30 cellular contexts compared by ENCODE assay signal in genomic region chr1:200755456-200755855, GRCh38.
"Had no signal": no experiment of that assay in that cellular context is flagged by ENCODE, and none has a peak within 500 bp of the region (broad histone marks: within the 10 kb centered on the region; RNA-seq: fewer than 3 reads in every experiment).

No MANE protein-coding gene starts in this region.

- H3K27ac ChIP-seq: ascending aorta, body of pancreas, Peyer's patch, RWPE1, SJSA1 had no signal

- H3K36me3 ChIP-seq: Peyer's patch, SJSA1 had no signal

- ATAC-seq: activated naive CD4-positive, alpha-beta T cell treated with anti-CD3 and anti-CD28 coated beads, Interleukin-2, amount 50 U/mL, for 72 hours; activated naive CD8-positive, alpha-beta T cell treated with anti-CD3 and anti-CD28 coated beads, Interleukin-2, amount 50 U/mL, for 24 hours; activated T-cell treated with anti-CD3 and anti-CD28 coated beads, Interleukin-2, amount 50 U/mL, for 4 hours; body of pancreas; SK-N-SH treated with all-trans-retinoic acid at 6 μM for 48 hours had no signal

- DNase-seq: activated CD4-positive, alpha-beta memory T cell treated with anti-CD3 and anti-CD28 coated beads for 36 hours; activated CD4-positive, alpha-beta T cell treated with anti-CD3 and anti-CD28 coated beads, Interleukin-2, amount 10 ng/mL, durations not matched to agents 7 days and 5 days; activated CD4-positive, CD25-positive, alpha-beta regulatory T cell; activated CD8-positive, alpha-beta memory T cell treated with anti-CD3 and anti-CD28 coated beads for 24 hours; activated effector memory CD4-positive, alpha-beta T cell treated with anti-CD3 and anti-CD28 coated beads, Interleukin-2, amount 50 U/mL, for 16 hours; activated naive CD4-positive, alpha-beta T cell treated with Interleukin-2 at 50 U/mL for 16 hours; activated naive CD8-positive, alpha-beta T cell treated with anti-CD3 and anti-CD28 coated beads, Interleukin-2, amount 50 U/mL, for 24 hours; activated T-cell treated with anti-CD3 and anti-CD28 coated beads, Interleukin-2, amount 50 U/mL, for 4 hours; amniotic stem cell; body of pancreas; KG1; MG63; MV-4-11; NCI-H1092 treated with DMSO at 0.1 percent for 48 hours; NCI-H1417 treated with DMSO at 0.1 percent for 48 hours; NCI-H1694; NCI-H2029; NCI-H2107; NCI-H2171 treated with DMSO at 0.1 percent for 48 hours; NCI-H510A treated with DMSO at 0.1 percent for 48 hours; NCI-H69; NK-92 treated with Interleukin-12 subunit alpha and Interleukin-12 subunit beta, amount 100 ng/mL, for 24 hours; Peyer's patch; SHP77; SW 1271 had no signal

- H3K4me1 ChIP-seq: ascending aorta, body of pancreas, Peyer's patch had no signal

- H3K4me3 ChIP-seq: ascending aorta, body of pancreas, MG63, Peyer's patch, SJSA1 had no signal

- H3K27me3 ChIP-seq: ascending aorta, body of pancreas, MG63, Peyer's patch, SJSA1 had no signal

- H3K9me3 ChIP-seq: ascending aorta, body of pancreas, MG63, Peyer's patch, SJSA1 had no signal
